Comparison of ENCODE assay signal across 12 cellular contexts in genomic region chr6:108176281-108177089, GRCh38. TPM values are rescaled to one million over a fixed set of nuclear protein-coding genes. Genes with fewer than 3 reads are reported as not detected.
DNase-seq lines count a peak whose midpoint lies in the region; ATAC-seq, FAIRE-seq and TF ChIP-seq lines count a peak whose summit lies in the region.
"Had no signal": no experiment of that assay in that cellular context is flagged by ENCODE, and none has a peak within 500 bp of the region (broad histone marks: within the 10 kb centered on the region; RNA-seq: fewer than 3 reads in every experiment).

No MANE protein-coding gene starts in this region.

- H3K9ac ChIP-seq in H1 (replicated peaks in 1 of 4; ENCODE audit: extremely low read depth in 1 of 4, low read depth in 3 of 4, low read length in 3 of 4) = no peak overlapping the region

- ATAC-seq in stimulated activated naive CD8-positive, alpha-beta T cell treated with anti-CD3 and anti-CD28 coated beads, Interleukin-15, Interleukin-2, amounts not matched to agents 100 U/mL and 50 U/mL, for 24 hours = no peak
- ATAC-seq in naive B cell (ENCODE audit: low read depth in 2 of 2) = no peak
- no peak for ATAC-seq in HG03280 (IDR thresholded peaks at IDR 0.05; ENCODE audit: unreplicated experiment)
- ATAC-seq: gastroesophageal sphincter had no signal

- H4K20me1 ChIP-seq in H1 (replicated peaks in 1 of 2; ENCODE audit: control insufficient read depth in 1 of 2, insufficient read depth in 2 of 2, low read length in 2 of 2) = peaks cover 18 to 35% of the 10 kb centered on the region in 2 experiments

- peak overlapping the region; percentile 36; the same call in 1 of the 2 replicates for H3K18ac ChIP-seq in H1 (ENCODE audit: extremely low read depth, low read length)

- TF ChIP-seq EP300 in H1 (IDR thresholded peaks at IDR 0.05; ENCODE audit: borderline replicate concordance in 1 of 2, low read depth in 2 of 2, low read length in 2 of 2) = no peak

- H2BK20ac ChIP-seq in H1 (ENCODE audit: low read length) = no peak overlapping the region

- peak overlapping the region; percentile 40; the same call in 1 of the 2 replicates for H2BK15ac ChIP-seq in H1 (ENCODE audit: low read length)

- H4K5ac ChIP-seq in H1 (ENCODE audit: insufficient read length, low read depth, low read length) = no peak overlapping the region

- no peak overlapping the region for H3K23ac ChIP-seq in H1 (ENCODE audit: insufficient read length)

- CTCF ChIA-PET in H1 (lab: Charles Lee; ENCODE audit: partially characterized antibody) = interaction anchor here (0.6 to 3.8 kb wide), 39 partner anchors 8 to 669 kb away, joined by 3 to 38 read pairs (median 4); no protein-coding TSS in a partner anchor

- intact Hi-C loops in vagina (cut with DNase I) = no loop called here

- no peak for FAIRE-seq in H1 (lab: Jason Lieb, UNC)
- FAIRE-seq: GM18507 had no signal

- 8% methylated on average over 40 of the region's 46 CpGs; no CpG with 5 or more reads in 1 of the 2 experiments for WGBS in H1 (ENCODE audit: extremely low coverage in 1 of 2, insufficient coverage in 1 of 2, insufficient read length in 1 of 2, insufficient replicate concordance in 2 of 2, low coverage in 1 of 2, low lambda C conversion rate in 2 of 2, missing lambda C conversion rate in 1 of 2), 2 experiments

- H3K14ac ChIP-seq in H1 (ENCODE audit: insufficient read length) = no peak overlapping the region

- no peak for TF ChIP-seq RAD21 in H1 (IDR thresholded peaks at IDR 0.05 in 1 of 2, conservative IDR thresholded peaks at IDR 0.05 in 1 of 2; ENCODE audit: low read depth in 2 of 2, low read length in 2 of 2)

- no peaks in the 10 kb centered on the region for H3K79me1 ChIP-seq in H1 (ENCODE audit: low read depth, low read length)

- H3K27ac Mint-ChIP-seq in stimulated activated naive CD8-positive, alpha-beta T cell treated with anti-CD3 and anti-CD28 coated beads, Interleukin-15, Interleukin-2, amounts not matched to agents 100 ng/mL and 50 ng/mL, for 24 hours = no peak overlapping the region
- H3K27ac Mint-ChIP-seq in naive B cell = peak overlapping the region in 3 of 6 donors; percentile 11 to 84 (median 18)
- H3K27ac Mint-ChIP-seq: activated B cell treated with CpG ODN at 0.5 μM for 24 hours had no signal

- H4K91ac ChIP-seq in H1 (replicated peaks; ENCODE audit: insufficient read length, low read length) = no peak overlapping the region

- H2AFZ ChIP-seq in H1 (ENCODE audit: low read length) = no peak overlapping the region

- H3K27me3 Mint-ChIP-seq in stimulated activated naive CD8-positive, alpha-beta T cell treated with anti-CD3 and anti-CD28 coated beads, Interleukin-15, Interleukin-2, amounts not matched to agents 100 ng/mL and 50 ng/mL, for 24 hours = peaks cover 89% of the 10 kb centered on the region
- peaks cover 73 to 83% (median 79%) of the 10 kb centered on the region in 3 donors for H3K27me3 Mint-ChIP-seq in naive B cell

- H2AK5ac ChIP-seq in H1 (ENCODE audit: low read depth, low read length) = no peak overlapping the region

- H3K4me1 ChIP-seq in H1 (replicated peaks in 1 of 4; ENCODE audit: control insufficient read depth in 3 of 4, insufficient read depth in 4 of 4, low read length in 3 of 4) (peaks cover 0 to 23% (median 15%) of the 10 kb centered on the region in 4 experiments; a peak in 6 of 7 replicates), vagina (peaks cover 24% of the 10 kb centered on the region)

- H3K79me2 ChIP-seq in H1 (ENCODE audit: control insufficient read depth in 1 of 2, insufficient read depth in 2 of 2, low read length in 2 of 2) = no peaks in the 10 kb centered on the region

- H3K23me2 ChIP-seq in H1 (ENCODE audit: low read depth, low read length) = peaks cover 5% of the 10 kb centered on the region; the same call in 1 of the 2 replicates

- POLR2A ChIA-PET in H1 (lab: Charles Lee; ENCODE audit: partially characterized antibody) = interaction anchor here (0.6 to 1.5 kb wide), 4 partner anchors 11 to 170 kb away, joined by 3 to 4 read pairs (median 3); partner anchors contain the start of genes AFG1L and NR2E1

- H3K9me3 ChIP-seq in H1 (ENCODE audit: insufficient read depth in 2 of 2, low read depth in 1 of 2, low read length in 1 of 2) = no peaks in the 10 kb centered on the region
- no peaks in the 10 kb centered on the region for H3K9me3 ChIP-seq in vagina

- TF ChIP-seq POLR2A in H1 (IDR thresholded peaks at IDR 0.05; ENCODE audit: control extremely low read depth in 1 of 2, low read depth in 2 of 2, low read length in 2 of 2) = no peak
- no peak for TF ChIP-seq POLR2A in vagina (IDR thresholded peaks at IDR 0.05)

- H3K4me3 ChIP-seq in H1 (ENCODE audit: extremely low read depth in 1 of 4, insufficient read depth in 2 of 4, low read depth in 3 of 4, low read length in 4 of 4) = peak overlapping the region; percentile 15 to 53 (median 26); a peak in 6 of 8 replicates
- H3K4me3 ChIP-seq in vagina = peak overlapping the region; percentile 4 to 16

- peaks cover 15% of the 10 kb centered on the region for H3K4me1 Mint-ChIP-seq in stimulated activated naive CD8-positive, alpha-beta T cell treated with anti-CD3 and anti-CD28 coated beads, Interleukin-15, Interleukin-2, amounts not matched to agents 100 ng/mL and 50 ng/mL, for 24 hours (ENCODE audit: low read depth)
- H3K4me1 Mint-ChIP-seq in naive B cell = peaks cover 10 to 32% (median 23%) of the 10 kb centered on the region in 3 donors

- H3K9me3 Mint-ChIP-seq in stimulated activated naive CD8-positive, alpha-beta T cell treated with anti-CD3 and anti-CD28 coated beads, Interleukin-15, Interleukin-2, amounts not matched to agents 100 ng/mL and 50 ng/mL, for 24 hours = no peaks in the 10 kb centered on the region
- peaks cover 0 to 6% (median 0%) of the 10 kb centered on the region in 7 donors for H3K9me3 Mint-ChIP-seq in naive B cell

- H3K27me3 ChIP-seq in H1 (replicated peaks in 1 of 4; ENCODE audit: control insufficient read depth in 3 of 4, extremely low read depth in 1 of 4, insufficient read depth in 3 of 4, low read length in 3 of 4) = peaks cover 67 to 76% (median 72%) of the 10 kb centered on the region in 4 experiments
- peaks cover 20% of the 10 kb centered on the region for H3K27me3 ChIP-seq in vagina

- H3K4ac ChIP-seq in H1 (replicated peaks; ENCODE audit: insufficient read length, low read depth, low read length) = no peak overlapping the region

- H2BK5ac ChIP-seq in H1 (ENCODE audit: low read depth, low read length) = no peak overlapping the region

- H3K56ac ChIP-seq in H1 (replicated peaks; ENCODE audit: insufficient read length, low read depth, low read length) = no peak overlapping the region

- no peak overlapping the region; the same call in 1 of the 2 replicates for H2BK12ac ChIP-seq in H1 (ENCODE audit: low read depth, low read length)

- no peak for DNase-seq in stimulated activated naive CD8-positive, alpha-beta T cell treated with anti-CD3 and anti-CD28 coated beads, Interleukin-15, Interleukin-2, amounts not matched to agents 100 U/mL and 50 U/mL, for 24 hours
- DNase-seq in H1 (ENCODE audit: low read depth in 1 of 2, low spot score in 2 of 2) (peak in 1 of 2 experiments; percentile 60), naive B cell (no peak), vagina (ENCODE audit: extremely low spot score in 2 of 2) (peak in 1 of 2 donors; percentile 47), inferior parietal cortex (ENCODE audit: extremely low spot score) (no peak)
- no peak for DNase-seq in stimulated activated naive CD4-positive, alpha-beta T cell (lab: John Stamatoyannopoulos, UW)
- DNase-seq: activated B cell treated with CpG ODN at 0.5 μM for 24 hours, NCI-H1092 treated with DMSO at 0.1 percent for 48 hours had no signal

- peak overlapping the region; percentile 69 to 84 for H3K4me2 ChIP-seq in H1 (ENCODE audit: insufficient read depth in 1 of 2, low read depth in 2 of 2, low read length in 2 of 2)

- no peaks in the 10 kb centered on the region for H3K36me3 ChIP-seq in H1 (ENCODE audit: control insufficient read depth in 2 of 4, insufficient read depth in 4 of 4, low read length in 3 of 4)
- H3K36me3 ChIP-seq in vagina = no peaks in the 10 kb centered on the region
- H3K36me3 ChIP-seq: gastroesophageal sphincter had no signal

- H2BK120ac ChIP-seq in H1 (replicated peaks; ENCODE audit: low read depth, low read length) = no peak overlapping the region

- no peak for TF ChIP-seq CTCF in H1 (IDR thresholded peaks at IDR 0.05; ENCODE audit: control extremely low read depth in 1 of 3, insufficient read depth in 1 of 3, low read depth in 1 of 3, low read length in 3 of 3)
- TF ChIP-seq CTCF in vagina (IDR thresholded peaks at IDR 0.05) = no peak

- H3K4me3 Mint-ChIP-seq in stimulated activated naive CD8-positive, alpha-beta T cell treated with anti-CD3 and anti-CD28 coated beads, Interleukin-15, Interleukin-2, amounts not matched to agents 100 ng/mL and 50 ng/mL, for 24 hours = peak overlapping the region; percentile 43
- peak overlapping the region in 7 of 8 donors; percentile 42 to 74 (median 58) for H3K4me3 Mint-ChIP-seq in naive B cell
- H3K4me3 Mint-ChIP-seq: activated B cell treated with CpG ODN at 0.5 μM for 24 hours had no signal

- no peak overlapping the region for H4K8ac ChIP-seq in H1 (ENCODE audit: extremely low read depth, insufficient read depth, low read length)

- no peak overlapping the region for H3K27ac ChIP-seq in H1 (ENCODE audit: low read depth, low read length)
- H3K27ac ChIP-seq in vagina = no peak overlapping the region
- H3K27ac ChIP-seq: gastroesophageal sphincter had no signal

- no peaks in the 10 kb centered on the region for H3K36me3 Mint-ChIP-seq in stimulated activated naive CD8-positive, alpha-beta T cell treated with anti-CD3 and anti-CD28 coated beads, Interleukin-15, Interleukin-2, amounts not matched to agents 100 ng/mL and 50 ng/mL, for 24 hours (ENCODE audit: low read depth)
- peaks cover 0 to 4% of the 10 kb centered on the region in 2 donors for H3K36me3 Mint-ChIP-seq in naive B cell

TF ChIP-seq in H1, 55 proteins besides CTCF, POLR2A, EP300 and RAD21 (continues in another document):
- TF ChIP-seq JUND (IDR thresholded peaks at IDR 0.05; ENCODE audit: low read length) (no peak), TCF12 (IDR thresholded peaks at IDR 0.05; ENCODE audit: low read depth, low read length) (no peak), RXRA (IDR thresholded peaks at IDR 0.05; ENCODE audit: insufficient read depth, low read depth, low read length) (no peak), SIX5 (IDR thresholded peaks at IDR 0.05; ENCODE audit: low read depth, low read length) (no peak), SUZ12 (IDR thresholded peaks at IDR 0.05; ENCODE audit: low read length) (peak; percentile 98)

RNA-seq across cellular contexts. Expression of gene NR2E1, which starts 10.7 kb away (rescaled TPM):
- not detected in 2 replicates for total RNA-seq in H1 (2021; fragmentation: NEBNext Ultra II Directional; extraction: Animal tissue kit (Norgen Biotek cat#: 25700))
- not detected in 2 replicates for polyA plus RNA-seq in H1 (2011; rRNA removed)
- polyA plus RNA-seq in H1 (2011; cell fraction: cytosol; rRNA removed) = not detected
- not detected for polyA plus RNA-seq in H1 (2011; cell fraction: nucleus; rRNA removed)
- not detected in 4 replicates for polyA plus RNA-seq in H1 (2012, experiment 1 of 2)
- not detected for polyA plus RNA-seq in H1 (2012, experiment 2 of 2)
- not detected for polyA plus RNA-seq in H1 (2013, experiment 1 of 2)
- not detected for polyA plus RNA-seq in H1 (2013, experiment 2 of 2)
- not detected in 2 replicates for polyA minus RNA-seq in H1 (2011; rRNA and poly(A)+ RNA removed)
- polyA minus RNA-seq in H1 (2011; cell fraction: cytosol; rRNA and poly(A)+ RNA removed) = not detected
- polyA minus RNA-seq in H1 (2011; cell fraction: nucleus; rRNA and poly(A)+ RNA removed) = not detected
- not detected for polyA plus RNA-seq in naive B cell (ENCODE audit: low read depth in 6 of 6)
- not detected for total RNA-seq in vagina
- total RNA-seq: activated B cell treated with CpG ODN at 0.5 μM for 24 hours, gastroesophageal sphincter had no signal
